In genomic region chr18:37368110-37368812, GRCh38 we compare ENCODE assay signal across 20 cellular contexts.
"Had no signal": no experiment of that assay in that cellular context is flagged by ENCODE, and none has a peak within 500 bp of the region (broad histone marks: within the 10 kb centered on the region; RNA-seq: fewer than 3 reads in every experiment).

No MANE protein-coding gene starts in this region.

- DNase-seq: activated B cell treated with CpG ODN at 0.5 μM for 24 hours; activated CD4-positive, alpha-beta T cell treated with anti-CD3 and anti-CD28 coated beads for 4 hours; activated CD4-positive, alpha-beta T cell treated with anti-CD3 and anti-CD28 coated beads, Interleukin-2, amount 50 U/mL, for 48 hours; activated naive CD4-positive, alpha-beta T cell treated with anti-CD3 and anti-CD28 coated beads for 36 hours; activated T-cell treated with anti-CD3 and anti-CD28 coated beads, Interleukin-2, amount 50 U/mL, for 48 hours; amygdala; cortex of kidney; endodermal cell; heart right ventricle; kidney; lower lobe of right lung; naive B cell; spleen; stimulated activated CD4-positive, alpha-beta T cell treated with anti-CD3 and anti-CD28 coated beads, Interleukin-4, amount 100 ng/mL, for 1 hour; stimulated activated naive CD8-positive, alpha-beta T cell treated with anti-CD3 and anti-CD28 coated beads, Interleukin-15, Interleukin-2, amounts not matched to agents 100 U/mL and 50 U/mL, for 24 hours; T1000; upper lobe of left lung had no signal

- H3K27me3 ChIP-seq: upper lobe of left lung had no signal

- H3K36me3 ChIP-seq: cardiac muscle cell, heart right ventricle, lower lobe of right lung, spleen, upper lobe of left lung had no signal

- H3K27ac ChIP-seq: cardiac muscle cell, epithelial cell of prostate, heart right ventricle, lower lobe of right lung, spleen, upper lobe of left lung had no signal

- H3K4me3 ChIP-seq: cardiac muscle cell, heart right ventricle, lower lobe of right lung, spleen, upper lobe of left lung had no signal

- ATAC-seq: heart right ventricle; left lobe of liver; lower lobe of right lung; stimulated activated naive CD8-positive, alpha-beta T cell treated with anti-CD3 and anti-CD28 coated beads, Interleukin-15, Interleukin-2, amounts not matched to agents 100 U/mL and 50 U/mL, for 24 hours had no signal

- H3K9me3 ChIP-seq: heart right ventricle, lower lobe of right lung, spleen, upper lobe of left lung had no signal

- FAIRE-seq: kidney had no signal
